In genomic region chr4:67549123-67549522, GRCh38 we compare ENCODE assay signal across 8 cellular contexts. TPM values are rescaled to one million over a fixed set of nuclear protein-coding genes. Genes with fewer than 3 reads are reported as not detected.
DNase-seq lines count a peak whose midpoint lies in the region; ATAC-seq and TF ChIP-seq lines count a peak whose summit lies in the region.

No MANE protein-coding gene starts in this region.

- H3K27me3 ChIP-seq in heart right ventricle (no peaks in the 10 kb centered on the region), right cardiac atrium (ENCODE audit: control insufficient read depth, insufficient read depth) (no peaks in the 10 kb centered on the region), endodermal cell (ENCODE audit: control insufficient read depth, insufficient read depth, low read length, poor library complexity, severe bottlenecking) (no peaks in the 10 kb centered on the region), right atrium auricular region (no peaks in the 10 kb centered on the region), psoas muscle (ENCODE audit: insufficient read depth in 3 of 3, low read length in 2 of 3) (no peaks in the 10 kb centered on the region)

- H3K9me3 Mint-ChIP-seq in endodermal cell, result no peaks in the 10 kb centered on the region

- TF ChIP-seq CTCF in heart right ventricle (IDR thresholded peaks at IDR 0.05) (peak in 6 of 9 donors; percentile 17 to 41 (median 34)), endodermal cell (conservative IDR thresholded peaks at IDR 0.05) (peak; percentile 43), right atrium auricular region (IDR thresholded peaks at IDR 0.05) (peak in 1 of 2 donors; percentile 50), psoas muscle (IDR thresholded peaks at IDR 0.05) (no peak)

- no peaks in the 10 kb centered on the region for H3K36me3 ChIP-seq in heart right ventricle
- no peaks in the 10 kb centered on the region for H3K36me3 ChIP-seq in endodermal cell (ENCODE audit: control insufficient read depth, insufficient read depth, low read length)
- H3K36me3 ChIP-seq in right atrium auricular region, result no peaks in the 10 kb centered on the region
- no peaks in the 10 kb centered on the region for H3K36me3 ChIP-seq in psoas muscle (ENCODE audit: insufficient read depth in 1 of 2, low read depth in 1 of 2)

- H3K9me3 ChIP-seq in heart right ventricle, result no peaks in the 10 kb centered on the region
- no peaks in the 10 kb centered on the region for H3K9me3 ChIP-seq in right cardiac atrium (ENCODE audit: control insufficient read depth, low read length)
- no peaks in the 10 kb centered on the region for H3K9me3 ChIP-seq in endodermal cell (ENCODE audit: control insufficient read depth, low read length)
- H3K9me3 ChIP-seq in right atrium auricular region, result no peaks in the 10 kb centered on the region
- H3K9me3 ChIP-seq in psoas muscle, result no peaks in the 10 kb centered on the region

- no peaks in the 10 kb centered on the region for H3K27me3 Mint-ChIP-seq in endodermal cell (ENCODE audit: insufficient read depth)

- peaks cover 0 to 12% (median 5%) of the 10 kb centered on the region in 9 donors for H3K4me1 ChIP-seq in heart right ventricle
- H3K4me1 ChIP-seq in right cardiac atrium (ENCODE audit: control insufficient read depth, insufficient read depth, low read length), result no peaks in the 10 kb centered on the region
- H3K4me1 ChIP-seq in endodermal cell (ENCODE audit: control insufficient read depth, insufficient read depth, low read length), result no peaks in the 10 kb centered on the region
- H3K4me1 ChIP-seq in right atrium auricular region, result peaks cover 0 to 9% of the 10 kb centered on the region in 2 donors
- H3K4me1 ChIP-seq in psoas muscle, result peaks cover 7% of the 10 kb centered on the region

- no peak overlapping the region for H3K27ac Mint-ChIP-seq in endodermal cell

- H3K4me1 Mint-ChIP-seq in endodermal cell, result peaks cover 2% of the 10 kb centered on the region

- DNase-seq in heart right ventricle, result no peak
- no peak for DNase-seq in right cardiac atrium
- DNase-seq in NCI-H1694 (lab: John Stamatoyannopoulos, UW), result peak; percentile 6
- no peak for DNase-seq in endodermal cell
- DNase-seq in NCI-H446 (lab: John Stamatoyannopoulos, UW), result no peak
- DNase-seq in right atrium auricular region (ENCODE audit: low spot score), result no peak
- no peak for DNase-seq in psoas muscle

- no peak overlapping the region for H3K4me3 Mint-ChIP-seq in endodermal cell

- H3K4me3 ChIP-seq in heart right ventricle (no peak overlapping the region), right cardiac atrium (ENCODE audit: low read length) (no peak overlapping the region), endodermal cell (ENCODE audit: low read length) (no peak overlapping the region), right atrium auricular region (no peak overlapping the region), psoas muscle (no peak overlapping the region)

- WGBS in heart right ventricle, 2 donors, result 8 to 19% methylated on average over 1 of the region's 1 CpG
- 21% methylated on average over 1 of the region's 1 CpG for WGBS in right cardiac atrium
- WGBS in endodermal cell (ENCODE audit: insufficient coverage in 1 of 2, insufficient read length in 1 of 2), 2 experiments, result 100% methylated on average over 1 of the region's 1 CpG; no CpG with 5 or more reads in 1 of the 2 experiments
- 17 to 33% (median 23%) methylated on average over 1 of the region's 1 CpG for WGBS in psoas muscle, 3 donors

- intact Hi-C loops in heart right ventricle (cut with DNase I) (loop anchor here in 5 of 10 donors (5.0 to 10.0 kb wide), 4 partner anchors 76 to 796 kb away; partner anchors contain the start of gene UBA6 (in 3 of the 5)), right cardiac atrium (cut with DNase I) (no loop called here), psoas muscle (cut with DNase I) (loop anchor here (5.0 to 10.0 kb wide), 2 partner anchors 153 to 156 kb away; partner anchors contain the start of gene UBA6 (in 2 of the 2))

- no peak overlapping the region for H3K27ac ChIP-seq in heart right ventricle
- H3K27ac ChIP-seq in right cardiac atrium (ENCODE audit: low read length), result no peak overlapping the region
- H3K27ac ChIP-seq in endodermal cell (ENCODE audit: low read depth, low read length), result no peak overlapping the region
- no peak overlapping the region for H3K27ac ChIP-seq in right atrium auricular region
- no peak overlapping the region for H3K27ac ChIP-seq in psoas muscle

- ATAC-seq in heart right ventricle (no peak), right cardiac atrium (no peak), HG02759 (IDR thresholded peaks at IDR 0.05; ENCODE audit: unreplicated experiment) (peak; percentile 20), psoas muscle (no peak)

- H3K36me3 Mint-ChIP-seq in endodermal cell (ENCODE audit: low read depth), result no peaks in the 10 kb centered on the region

- H3K9ac ChIP-seq in endodermal cell (ENCODE audit: extremely low read depth, low read length, poor library complexity, severe bottlenecking), result no peak overlapping the region

RNA-seq across cellular contexts. Expression of gene CENPC, which starts 3.8 kb away (rescaled TPM):
- total RNA-seq in heart right ventricle (10 to 100 TPM in 7 of 10 donors, 1 to 10 TPM in 3; 7.0 to 12.9 (median 11.5) TPM), right cardiac atrium (10 to 100 TPM; 10.8 to 12.4 (median 11.7) TPM), endodermal cell (10 to 100 TPM; 22.9 to 32.3 TPM), right atrium auricular region (1 to 10 TPM; 6.6 to 7.9 TPM), psoas muscle (1 to 10 TPM; 3.5 to 5.6 (median 4.5) TPM)
- polyA plus RNA-seq in heart right ventricle (1 to 10 TPM; 2.3 to 4.0 TPM), right cardiac atrium (4.9 TPM), psoas muscle (1 to 10 TPM; 1.5 to 3.2 (median 2.1) TPM)
- polyA plus RNA-seq in endodermal cell (2013, experiment 1 of 2), result 21.4 TPM
- polyA plus RNA-seq in endodermal cell (2013, experiment 2 of 2), result 22.3 TPM

RNA-seq across cellular contexts. Expression of gene STAP1, which starts 9.4 kb away (rescaled TPM):
- total RNA-seq in heart right ventricle, result under 1 TPM in 2 of 10 donors, not detected in 8; 0.15 to 0.97 TPM
- not detected for polyA plus RNA-seq in heart right ventricle
- total RNA-seq in right cardiac atrium, result not detected
- not detected for polyA plus RNA-seq in right cardiac atrium
- not detected for total RNA-seq in endodermal cell
- not detected for polyA plus RNA-seq in endodermal cell (2013, experiment 1 of 2)
- not detected for polyA plus RNA-seq in endodermal cell (2013, experiment 2 of 2)
- not detected for total RNA-seq in right atrium auricular region
- under 1 TPM in 1 of 4 donors, not detected in 3; 0.23 TPM for total RNA-seq in psoas muscle
- under 1 TPM in 1 of 3 donors, not detected in 2; 0.04 TPM for polyA plus RNA-seq in psoas muscle

Comparison
In these comparisons a context has a peak if more than half of its experiments do, and no peak if none do; other contexts are left out.
1. intact Hi-C loops: an anchor here in psoas muscle (5.0 to 10.0 kb wide); none called in right cardiac atrium.